Comparison of ENCODE assay signal across 8 cellular contexts in genomic region chr10:30704601-30705085, GRCh38.
A peak's percentile ranks its signal among the peaks of the same experiment; 100 is the strongest.
DNase-seq lines count a peak whose midpoint lies in the region; ATAC-seq and TF ChIP-seq lines count a peak whose summit lies in the region.
"Not testable (repeated sequence)": the region's sequence is repeated elsewhere in the genome, so short reads cannot be mapped to it uniquely, and the experiment has no call there.

No MANE protein-coding gene starts in this region.

- H3K36me3 Mint-ChIP-seq in activated CD4-positive, alpha-beta memory T cell treated with anti-CD3 and anti-CD28 coated beads for 36 hours = peaks cover 30% of the 10 kb centered on the region
- not testable (repeated sequence) for H3K36me3 Mint-ChIP-seq in activated naive CD4-positive, alpha-beta T cell treated with anti-CD3 and anti-CD28 coated beads, Interleukin-2, amount 50 U/mL, for 24 hours; naive B cell

- not testable (repeated sequence) for H4K20me1 ChIP-seq in OCI-LY3 (ENCODE audit: insufficient read depth, low read length)

- peaks cover 46% of the 10 kb centered on the region for H3K4me1 ChIP-seq in OCI-LY3 (ENCODE audit: low read length)

- peaks cover 71% of the 10 kb centered on the region for H3K4me1 Mint-ChIP-seq in activated CD4-positive, alpha-beta memory T cell treated with anti-CD3 and anti-CD28 coated beads for 36 hours (ENCODE audit: low read depth)
- peaks cover 67% of the 10 kb centered on the region for H3K4me1 Mint-ChIP-seq in activated naive CD4-positive, alpha-beta T cell treated with anti-CD3 and anti-CD28 coated beads, Interleukin-2, amount 50 U/mL, for 24 hours
- H3K4me1 Mint-ChIP-seq in naive B cell = peaks cover 40 to 66% (median 46%) of the 10 kb centered on the region in 3 donors

- not testable (repeated sequence) for H3K36me3 ChIP-seq in OCI-LY3 (replicated peaks; ENCODE audit: low read depth, low read length)

- peak overlapping the region; percentile 80 for H3K4me2 ChIP-seq in OCI-LY3 (ENCODE audit: low read length)

- ATAC-seq in GM18511 (IDR thresholded peaks at IDR 0.05; ENCODE audit: unreplicated experiment) = peak; percentile 11
- ATAC-seq in GM21576 (IDR thresholded peaks at IDR 0.05; ENCODE audit: unreplicated experiment) = peak; percentile 0
- peak; percentile 1 for ATAC-seq in HG03280 (IDR thresholded peaks at IDR 0.05; ENCODE audit: unreplicated experiment)
- ATAC-seq in naive B cell (ENCODE audit: low read depth in 2 of 2) = peak; percentile 4 to 7
- ATAC-seq in stimulated activated naive CD8-positive, alpha-beta T cell treated with anti-CD3 and anti-CD28 coated beads, Interleukin-15, Interleukin-2, amounts not matched to agents 100 U/mL and 50 U/mL, for 24 hours = not testable (repeated sequence)

- H3K79me2 ChIP-seq in OCI-LY3 (ENCODE audit: low read length) = not testable (repeated sequence)

- intact Hi-C loops in activated CD4-positive, alpha-beta memory T cell treated with anti-CD3 and anti-CD28 coated beads for 36 hours (cut with micrococcal nuclease) = loop anchor here (1.0 to 10.0 kb wide), 8 partner anchors 9 to 1628 kb away; partner anchors contain the start of gene ARHGAP12

- H3K4me3 Mint-ChIP-seq in activated CD4-positive, alpha-beta memory T cell treated with anti-CD3 and anti-CD28 coated beads for 36 hours = peak overlapping the region; percentile 89
- H3K4me3 Mint-ChIP-seq in activated naive CD4-positive, alpha-beta T cell treated with anti-CD3 and anti-CD28 coated beads, Interleukin-2, amount 50 U/mL, for 24 hours = peak overlapping the region; percentile 86
- peak overlapping the region; percentile 80 to 95 (median 92) for H3K4me3 Mint-ChIP-seq in naive B cell

- H3K27me3 Mint-ChIP-seq in activated CD4-positive, alpha-beta memory T cell treated with anti-CD3 and anti-CD28 coated beads for 36 hours; activated naive CD4-positive, alpha-beta T cell treated with anti-CD3 and anti-CD28 coated beads, Interleukin-2, amount 50 U/mL, for 24 hours; naive B cell: not testable (repeated sequence)

- peak overlapping the region; percentile 69; the same call in 1 of the 2 replicates for H2AFZ ChIP-seq in OCI-LY3 (ENCODE audit: low read depth, low read length)

- POLR2A ChIA-PET in activated CD4-positive, alpha-beta memory T cell treated with anti-CD3 and anti-CD28 coated beads for 36 hours (lab: Charles Lee) = interaction anchor here (0.6 to 5.6 kb wide), 6 partner anchors 10 to 33 kb away, joined by 3 to 49 read pairs (median 8); no protein-coding TSS in a partner anchor

- H3K4me3 ChIP-seq in OCI-LY3 (ENCODE audit: low read length) = peak overlapping the region; percentile 72

- not testable (repeated sequence) for H3K27me3 ChIP-seq in OCI-LY3 (ENCODE audit: low read depth, low read length)

- H3K9me3 Mint-ChIP-seq in activated CD4-positive, alpha-beta memory T cell treated with anti-CD3 and anti-CD28 coated beads for 36 hours; activated naive CD4-positive, alpha-beta T cell treated with anti-CD3 and anti-CD28 coated beads, Interleukin-2, amount 50 U/mL, for 24 hours; naive B cell: not testable (repeated sequence)

- peak overlapping the region; percentile 52 for H3K9ac ChIP-seq in OCI-LY3 (ENCODE audit: low read length)

- not testable (repeated sequence) for H3K9me3 ChIP-seq in OCI-LY3 (ENCODE audit: insufficient read depth, low read length)

- H3K27ac Mint-ChIP-seq in activated CD4-positive, alpha-beta memory T cell treated with anti-CD3 and anti-CD28 coated beads for 36 hours = peak overlapping the region; percentile 98
- H3K27ac Mint-ChIP-seq in activated naive CD4-positive, alpha-beta T cell treated with anti-CD3 and anti-CD28 coated beads, Interleukin-2, amount 50 U/mL, for 24 hours = peak overlapping the region; percentile 98
- peak overlapping the region; percentile 91 to 97 (median 96) for H3K27ac Mint-ChIP-seq in naive B cell

- CTCF ChIA-PET in activated CD4-positive, alpha-beta memory T cell treated with anti-CD3 and anti-CD28 coated beads for 36 hours (lab: Charles Lee) = interaction anchor here (0.8 to 6.3 kb wide), 7 partner anchors 13 to 65 kb away, joined by 3 to 69 read pairs (median 3); no protein-coding TSS in a partner anchor

- TF ChIP-seq CTCF in OCI-LY3 (IDR thresholded peaks at IDR 0.05; ENCODE audit: low read depth, low read length) = not testable (repeated sequence)

- DNase-seq in activated CD4-positive, alpha-beta memory T cell treated with anti-CD3 and anti-CD28 coated beads for 36 hours = peak; percentile 78
- DNase-seq in naive B cell = not testable (repeated sequence)
- peak; percentile 59 for DNase-seq in stimulated activated naive CD8-positive, alpha-beta T cell treated with anti-CD3 and anti-CD28 coated beads, Interleukin-15, Interleukin-2, amounts not matched to agents 100 U/mL and 50 U/mL, for 24 hours

- peak overlapping the region; percentile 89 for H3K27ac ChIP-seq in OCI-LY3 (ENCODE audit: low read length)
